28 cellular contexts compared by ENCODE assay signal in genomic region chr11:86491048-86491447, GRCh38.
"Had no signal": no experiment of that assay in that cellular context is flagged by ENCODE, and none has a peak within 500 bp of the region (broad histone marks: within the 10 kb centered on the region; RNA-seq: fewer than 3 reads in every experiment).

No MANE protein-coding gene starts in this region.

- H3K36me3 ChIP-seq: colonic mucosa, esophagus muscularis mucosa, ovary, thyroid gland had no signal

- H3K4me1 ChIP-seq: colonic mucosa, foreskin keratinocyte, psoas muscle, sigmoid colon had no signal

- H3K9me3 ChIP-seq: colonic mucosa, esophagus muscularis mucosa, gastroesophageal sphincter, heart left ventricle, ovary, psoas muscle, sigmoid colon, stomach, thyroid gland had no signal

- H3K9me3 Mint-ChIP-seq: dendritic cell treated with granulocyte-macrophage colony-stimulating factor and Interleukin-4, amounts not matched to agents 40 ng/mL and 50 ng/mL, for 4 days; endodermal cell; naive thymus-derived CD4-positive, alpha-beta T cell; nephron progenitor cell; stimulated activated effector memory CD8-positive, alpha-beta T cell treated with anti-CD3 and anti-CD28 coated beads, Interleukin-12 subunit alpha, Interleukin-12 subunit beta, amount 100 ng/mL, for 72 hours; type B pancreatic cell had no signal

- FAIRE-seq: kidney had no signal

- H2AFZ ChIP-seq: hepatocyte had no signal

- H3K27ac Mint-ChIP-seq: dendritic cell treated with granulocyte-macrophage colony-stimulating factor and Interleukin-4, amounts not matched to agents 40 ng/mL and 50 ng/mL, for 4 days; endodermal cell; naive thymus-derived CD4-positive, alpha-beta T cell; nephron progenitor cell; stimulated activated effector memory CD8-positive, alpha-beta T cell treated with anti-CD3 and anti-CD28 coated beads, Interleukin-12 subunit alpha, Interleukin-12 subunit beta, amount 100 ng/mL, for 72 hours; type B pancreatic cell had no signal

- H3K4me3 Mint-ChIP-seq: dendritic cell treated with granulocyte-macrophage colony-stimulating factor and Interleukin-4, amounts not matched to agents 40 ng/mL and 50 ng/mL, for 4 days; endodermal cell; naive thymus-derived CD4-positive, alpha-beta T cell; nephron progenitor cell; stimulated activated effector memory CD8-positive, alpha-beta T cell treated with anti-CD3 and anti-CD28 coated beads, Interleukin-12 subunit alpha, Interleukin-12 subunit beta, amount 100 ng/mL, for 72 hours; type B pancreatic cell had no signal

- DNase-seq: colonic mucosa; effector CD8-positive, alpha-beta T cell; foreskin keratinocyte; heart left ventricle; kidney; mesendoderm; midbrain; naive thymus-derived CD4-positive, alpha-beta T cell; nephron progenitor cell; nucleus accumbens; ovary; posterior cingulate gyrus; psoas muscle; right cardiac atrium; sigmoid colon; stimulated activated CD4-positive, alpha-beta T cell treated with anti-CD3 and anti-CD28 coated beads, Interleukin-2, amount 100 ng/mL, for 24 hours; stimulated activated CD4-positive, alpha-beta T cell treated with anti-CD3 and anti-CD28 coated beads, Interleukin-4, amount 100 ng/mL, for 24 hours; stimulated activated naive CD4-positive, alpha-beta T cell treated with Interleukin-2 at 50 U/mL for 16 hours; stomach; thyroid gland had no signal

- H3K79me2 ChIP-seq: hepatocyte had no signal

- ATAC-seq: foreskin keratinocyte; gastroesophageal sphincter; heart left ventricle; left lobe of liver; naive thymus-derived CD4-positive, alpha-beta T cell; psoas muscle; stimulated activated effector memory CD8-positive, alpha-beta T cell treated with anti-CD3 and anti-CD28 coated beads, Interleukin-12 subunit alpha, Interleukin-12 subunit beta, amount 100 ng/mL, for 72 hours had no signal

- H3K36me3 Mint-ChIP-seq: naive thymus-derived CD4-positive, alpha-beta T cell; stimulated activated effector memory CD8-positive, alpha-beta T cell treated with anti-CD3 and anti-CD28 coated beads, Interleukin-12 subunit alpha, Interleukin-12 subunit beta, amount 100 ng/mL, for 72 hours; type B pancreatic cell had no signal

- H3K27ac ChIP-seq: colonic mucosa, esophagus muscularis mucosa, foreskin keratinocyte, gastroesophageal sphincter, hepatocyte, ovary, psoas muscle, sigmoid colon, stomach, thyroid gland had no signal

- H3K4me3 ChIP-seq: colonic mucosa, esophagus muscularis mucosa, gastroesophageal sphincter, heart left ventricle, hepatocyte, ovary, psoas muscle, sigmoid colon, stomach, thyroid gland had no signal

- H3K27me3 ChIP-seq: colonic mucosa, esophagus muscularis mucosa, foreskin keratinocyte, gastroesophageal sphincter, heart left ventricle, hepatocyte, ovary, sigmoid colon, stomach, thyroid gland had no signal

- H3K27me3 Mint-ChIP-seq: dendritic cell treated with granulocyte-macrophage colony-stimulating factor and Interleukin-4, amounts not matched to agents 40 ng/mL and 50 ng/mL, for 4 days had no signal

- H3K4me2 ChIP-seq: hepatocyte had no signal
